In genomic region chr10:129941199-129942018, GRCh38 we compare ENCODE assay signal across 18 cellular contexts. TPM values are rescaled to one million over a fixed set of nuclear protein-coding genes. Genes with fewer than 3 reads are reported as not detected.
A peak's percentile ranks its signal among the peaks of the same experiment; 100 is the strongest.
DNase-seq lines count a peak whose midpoint lies in the region; ATAC-seq and TF ChIP-seq lines count a peak whose summit lies in the region.
"Had no signal": no experiment of that assay in that cellular context is flagged by ENCODE, and none has a peak within 500 bp of the region (broad histone marks: within the 10 kb centered on the region; RNA-seq: fewer than 3 reads in every experiment).

No MANE protein-coding gene starts in this region.

- no TSS peak for BruUV-seq in Calu3 (replicated peaks; lab: Mats Ljungman, UMichigan)

- H3K27ac Mint-ChIP-seq in neural crest cell (ENCODE audit: unreplicated experiment) (peak overlapping the region; percentile 19), Calu3 (ENCODE audit: unreplicated experiment) (no peak overlapping the region)
- H3K27ac Mint-ChIP-seq: CD4-positive, alpha-beta memory T cell had no signal

- TF ChIP-seq POLR2A in gastrocnemius medialis (IDR thresholded peaks at IDR 0.05) = no peak

- H3K4me3 Mint-ChIP-seq in neural crest cell (no peak overlapping the region), Calu3 (ENCODE audit: low read depth, unreplicated experiment) (no peak overlapping the region)
- H3K4me3 Mint-ChIP-seq: CD4-positive, alpha-beta memory T cell had no signal

- H3K27ac ChIP-seq in WERI-Rb-1 = no peak overlapping the region
- H3K27ac ChIP-seq in gastrocnemius medialis = peak overlapping the region; percentile 19 to 87 (median 66)
- H3K27ac ChIP-seq: 22Rv1, RWPE1 had no signal

- DNase-seq in NCI-H82 (lab: John Stamatoyannopoulos, UW) (peak; percentile 70), NCI-H82 treated with DMSO at 0.1 percent for 48 hours (lab: John Stamatoyannopoulos, UW; ENCODE audit: unreplicated experiment) (no peak), WERI-Rb-1 (peak; percentile 51), neural crest cell (ENCODE audit: low read depth, low spot score) (no peak), gastrocnemius medialis (peak in 1 of 2 donors; percentile 37), NCI-H1048 (lab: John Stamatoyannopoulos, UW) (no peak), Calu3 (no peak), NCI-H1436 (lab: John Stamatoyannopoulos, UW) (no peak)
- DNase-seq: BE2C; CD4-positive, alpha-beta memory T cell; DMS79 treated with DMSO at 0.1 percent for 48 hours; NCI-H1930; NCI-H526 treated with DMSO at 0.1 percent for 48 hours; NK-92 treated with Interleukin-12 subunit alpha and Interleukin-12 subunit beta, amount 100 ng/mL, for 24 hours had no signal

- TF ChIP-seq CTCF in WERI-Rb-1 (IDR thresholded peaks at IDR 0.05; ENCODE audit: low read depth, low read length) (no peak), neural crest cell (conservative IDR thresholded peaks at IDR 0.05) (no peak), gastrocnemius medialis (IDR thresholded peaks at IDR 0.05 in 4 of 5, conservative IDR thresholded peaks at IDR 0.05 in 1 of 5) (no peak), Calu3 (IDR thresholded peaks at IDR 0.05; ENCODE audit: unreplicated experiment) (no peak)

- peaks cover 55 to 64% of the 10 kb centered on the region in 2 donors for H3K4me1 ChIP-seq in gastrocnemius medialis
- H3K4me1 ChIP-seq: HAP-1 had no signal

- H3K27me3 ChIP-seq in WERI-Rb-1 (ENCODE audit: insufficient read depth, low read depth, severe bottlenecking) (no peaks in the 10 kb centered on the region), gastrocnemius medialis (peaks cover 2 to 11% (median 6%) of the 10 kb centered on the region in 3 donors)
- H3K27me3 ChIP-seq: BE2C had no signal

- CTCF ChIA-PET in Calu3 (lab: Charles Lee) = no interaction called here

- ATAC-seq in gastrocnemius medialis = peak in 1 of 2 donors; percentile 62
- ATAC-seq: GM12878 had no signal

- intact Hi-C loops in gastrocnemius medialis (cut with DNase I; ENCODE audit: low total_unique reads) (no loop called here), Calu3 (cut with micrococcal nuclease; ENCODE audit: unreplicated experiment) (no loop called here)

- in situ Hi-C loops in gastrocnemius medialis (cut with MboI; ENCODE audit: low sequenced_read_pairs in 4 of 4) = no loop called here

- H3K36me3 Mint-ChIP-seq in neural crest cell (ENCODE audit: low read depth) (no peaks in the 10 kb centered on the region), Calu3 (ENCODE audit: insufficient read depth, unreplicated experiment) (no peaks in the 10 kb centered on the region)
- H3K36me3 Mint-ChIP-seq: CD4-positive, alpha-beta memory T cell had no signal

- H3K9me3 ChIP-seq in WERI-Rb-1 (ENCODE audit: severe bottlenecking) (no peaks in the 10 kb centered on the region), gastrocnemius medialis (no peaks in the 10 kb centered on the region)
- H3K9me3 ChIP-seq: BE2C, HAP-1 had no signal

- H3K36me3 ChIP-seq in WERI-Rb-1 (no peaks in the 10 kb centered on the region), gastrocnemius medialis (no peaks in the 10 kb centered on the region)
- H3K36me3 ChIP-seq: HAP-1 had no signal

- H3K9me3 Mint-ChIP-seq in neural crest cell (no peaks in the 10 kb centered on the region), Calu3 (ENCODE audit: low read depth, unreplicated experiment) (no peaks in the 10 kb centered on the region)
- H3K9me3 Mint-ChIP-seq: CD4-positive, alpha-beta memory T cell had no signal

- H3K4me1 Mint-ChIP-seq in neural crest cell = peaks cover 18% of the 10 kb centered on the region
- H3K4me1 Mint-ChIP-seq in Calu3 (ENCODE audit: low read depth, unreplicated experiment) = no peaks in the 10 kb centered on the region
- H3K4me1 Mint-ChIP-seq: CD4-positive, alpha-beta memory T cell had no signal

- H3K4me3 ChIP-seq in WERI-Rb-1 (ENCODE audit: low read depth, low read length) = no peak overlapping the region
- H3K4me3 ChIP-seq in gastrocnemius medialis = no peak overlapping the region
- H3K4me3 ChIP-seq: GM12878, HAP-1 had no signal

- H3K27me3 Mint-ChIP-seq in neural crest cell (ENCODE audit: low read depth) (no peaks in the 10 kb centered on the region), Calu3 (ENCODE audit: unreplicated experiment) (no peaks in the 10 kb centered on the region)

RNA-seq across cellular contexts. Expression of gene EBF3, which starts 22.7 kb away (rescaled TPM):
- 11.2 and 11.6 TPM in 2 replicates for total RNA-seq in neural crest cell
- total RNA-seq in gastrocnemius medialis = 10 to 100 TPM in 1 of 4 donors, 1 to 10 TPM in 3; 5.5 to 10.4 (median 8.2) TPM
- total RNA-seq in Calu3 (2022) = not detected in 2 replicates
- total RNA-seq: CD4-positive, alpha-beta memory T cell; GM12878 had no signal

Comparison
In these comparisons a context has a peak if more than half of its experiments do, and no peak if none do; other contexts are left out.
1. DNase-seq: peak in NCI-H82 (single experiment) and WERI-Rb-1 (single experiment); none in NCI-H82 treated with DMSO at 0.1 percent for 48 hours (single experiment), neural crest cell (single experiment), NCI-H1048 (single experiment), Calu3 (single experiment) and NCI-H1436 (single experiment).